In the genomic region with DNA sequence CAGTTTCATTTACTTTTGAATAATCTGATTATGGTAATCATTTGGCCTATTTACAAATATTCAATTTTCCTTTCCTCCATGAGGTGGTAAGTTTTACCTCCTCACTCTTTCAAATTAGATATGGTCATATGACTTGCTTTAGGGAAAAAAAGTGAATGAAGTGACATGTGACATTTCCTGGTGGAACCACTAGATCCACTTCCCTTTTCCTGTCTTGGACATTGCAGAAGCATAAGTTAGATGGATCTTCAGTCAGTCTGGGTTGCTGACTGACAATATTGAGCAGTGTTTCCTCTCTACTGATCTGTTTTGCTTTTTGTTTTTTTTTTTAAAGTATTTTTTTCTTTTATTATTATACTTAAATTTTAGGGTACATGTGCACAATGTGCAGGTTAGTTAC, we compare ENCODE assay signal across 35 cellular contexts.
"Had no signal": no experiment of that assay in that cellular context is flagged by ENCODE, and none has a peak within 500 bp of the region (broad histone marks: within the 10 kb centered on the region; RNA-seq: fewer than 3 reads in every experiment).

No MANE protein-coding gene starts in this region.

- H3K27ac ChIP-seq: brain microvascular endothelial cell, PC-9, RWPE1, WERI-Rb-1 had no signal

- H3K27me3 ChIP-seq: brain microvascular endothelial cell had no signal

- DNase-seq: activated CD4-positive, alpha-beta memory T cell treated with anti-CD3 and anti-CD28 coated beads, Interleukin-2, amount 10 ng/mL, durations not matched to agents 7 days and 5 days; activated CD4-positive, alpha-beta T cell treated with anti-CD3 and anti-CD28 coated beads for 1 hour; activated CD4-positive, alpha-beta T cell treated with anti-CD3 and anti-CD28 coated beads for 48 hours; activated CD4-positive, CD25-positive, alpha-beta regulatory T cell; activated CD8-positive, alpha-beta memory T cell treated with anti-CD3 and anti-CD28 coated beads for 24 hours; activated CD8-positive, alpha-beta memory T cell treated with anti-CD3 and anti-CD28 coated beads, Interleukin-2, amount 10 ng/mL, durations not matched to agents 7 days and 5 days; activated CD8-positive, alpha-beta memory T cell treated with anti-CD3 and anti-CD28 coated beads, Interleukin-2, amount 50 U/mL, for 48 hours; activated effector memory CD4-positive, alpha-beta T cell treated with anti-CD3 and anti-CD28 coated beads, Interleukin-2, amount 50 U/mL, for 16 hours; activated naive CD4-positive, alpha-beta T cell; activated naive CD4-positive, alpha-beta T cell treated with anti-CD3 and anti-CD28 coated beads, Interleukin-2, amount 50 U/mL, for 16 hours; activated naive CD8-positive, alpha-beta T cell treated with anti-CD3 and anti-CD28 coated beads for 36 hours; activated T-cell treated with anti-CD3 and anti-CD28 coated beads, Interleukin-2, amount 50 U/mL, for 48 hours; amniotic stem cell; aorta; brain microvascular endothelial cell; central memory CD4-positive, alpha-beta T cell; NCI-H1092; NCI-H146; NCI-H187; NCI-H2029 treated with DMSO at 0.1 percent for 48 hours; NCI-H2107; NCI-H2171; NCI-H510A; NCI-H526; NCI-H748 treated with DMSO at 0.1 percent for 48 hours; NK-92 treated with Interleukin-12 subunit alpha and Interleukin-12 subunit beta, amount 100 ng/mL, for 24 hours; PC-9; SW 1271; T-helper 1 cell; T-helper 2 cell; T-helper 9 cell; WERI-Rb-1 had no signal

- ATAC-seq: activated CD8-positive, alpha-beta memory T cell treated with anti-CD3 and anti-CD28 coated beads, Interleukin-2, amount 10 ng/mL, durations not matched to agents 7 days and 5 days; K562; Right ventricle myocardium inferior had no signal

- H3K4me3 ChIP-seq: K562, PC-9 had no signal
